8 cellular contexts compared by ENCODE assay signal in genomic region chr5:70585996-70586395, GRCh38.
A peak's percentile ranks its signal among the peaks of the same experiment; 100 is the strongest.
DNase-seq lines count a peak whose midpoint lies in the region; ATAC-seq, FAIRE-seq and TF ChIP-seq lines count a peak whose summit lies in the region.
"Not testable (repeated sequence)": the region's sequence is repeated elsewhere in the genome, so short reads cannot be mapped to it uniquely, and the experiment has no call there.

No MANE protein-coding gene starts in this region.

- H3K9me3 ChIP-seq in Karpas-422 (ENCODE audit: low read length); colonic mucosa; kidney (ENCODE audit: control insufficient read depth in 1 of 2, low read length in 2 of 2); upper lobe of right lung: not testable (repeated sequence)

- not testable (repeated sequence) for H3K4me3 ChIP-seq in Karpas-422 (ENCODE audit: low read length); colonic mucosa; kidney (ENCODE audit: low read length in 2 of 2)
- peak overlapping the region; percentile 23 for H3K4me3 ChIP-seq in upper lobe of right lung

- H4K20me1 ChIP-seq in Karpas-422 (ENCODE audit: insufficient read depth, low read depth, low read length), result not testable (repeated sequence)

- CTCF ChIA-PET in activated CD4-positive, alpha-beta memory T cell treated with anti-CD3 and anti-CD28 coated beads for 36 hours (lab: Charles Lee), result not testable (repeated sequence)

- H3K27me3 ChIP-seq in Karpas-422 (ENCODE audit: low read length); colonic mucosa; upper lobe of right lung: not testable (repeated sequence)

- not testable (repeated sequence) for TF ChIP-seq CTCF in colonic mucosa (IDR thresholded peaks at IDR 0.05); kidney (IDR thresholded peaks at IDR 0.05; ENCODE audit: borderline replicate concordance, extremely low read depth, insufficient read depth)
- TF ChIP-seq CTCF in osteocyte (IDR thresholded peaks at IDR 0.05) (peak; percentile 36), upper lobe of right lung (IDR thresholded peaks at IDR 0.05) (peak; percentile 18)

- ATAC-seq in activated T-cell treated with anti-CD3 and anti-CD28 coated beads, Interleukin-2, amount 50 U/mL, for 72 hours (replicated peaks in 1 of 2); upper lobe of right lung: not testable (repeated sequence)

- H3K9me2 ChIP-seq in Karpas-422 (replicated peaks; ENCODE audit: insufficient read depth, low read length), result not testable (repeated sequence)

- not testable (repeated sequence) for H3K4me2 ChIP-seq in Karpas-422 (ENCODE audit: low read depth, low read length, poor library complexity, severe bottlenecking)

- intact Hi-C loops in activated CD4-positive, alpha-beta memory T cell treated with anti-CD3 and anti-CD28 coated beads for 36 hours (cut with micrococcal nuclease); colonic mucosa (cut with DNase I); kidney (cut with DNase I); upper lobe of right lung (cut with DNase I): not testable (repeated sequence)

- H2AFZ ChIP-seq in Karpas-422 (ENCODE audit: low read length), result not testable (repeated sequence)

- not testable (repeated sequence) for H3K27ac Mint-ChIP-seq in activated CD4-positive, alpha-beta memory T cell treated with anti-CD3 and anti-CD28 coated beads for 36 hours; activated T-cell treated with anti-CD3 and anti-CD28 coated beads, Interleukin-2, amount 50 U/mL, for 72 hours; osteocyte (ENCODE audit: unreplicated experiment)

- H3K4me1 Mint-ChIP-seq in activated CD4-positive, alpha-beta memory T cell treated with anti-CD3 and anti-CD28 coated beads for 36 hours (ENCODE audit: low read depth); activated T-cell treated with anti-CD3 and anti-CD28 coated beads, Interleukin-2, amount 50 U/mL, for 72 hours (ENCODE audit: low read depth); osteocyte (ENCODE audit: unreplicated experiment): not testable (repeated sequence)

- not testable (repeated sequence) for H3K4me3 Mint-ChIP-seq in activated CD4-positive, alpha-beta memory T cell treated with anti-CD3 and anti-CD28 coated beads for 36 hours; activated T-cell treated with anti-CD3 and anti-CD28 coated beads, Interleukin-2, amount 50 U/mL, for 72 hours; osteocyte (ENCODE audit: unreplicated experiment)

- not testable (repeated sequence) for H3K79me2 ChIP-seq in Karpas-422 (ENCODE audit: low read length)

- not testable (repeated sequence) for H3K36me3 ChIP-seq in Karpas-422 (ENCODE audit: insufficient read depth, low read length); colonic mucosa; kidney (ENCODE audit: control insufficient read depth in 1 of 2, insufficient read depth in 2 of 2, low read length in 2 of 2); upper lobe of right lung

- DNase-seq in Karpas-422, result not testable (repeated sequence)
- peak; percentile 55 for DNase-seq in activated CD4-positive, alpha-beta memory T cell treated with anti-CD3 and anti-CD28 coated beads for 36 hours
- peak; percentile 39 to 47 for DNase-seq in activated T-cell treated with anti-CD3 and anti-CD28 coated beads, Interleukin-2, amount 50 U/mL, for 72 hours
- DNase-seq in colonic mucosa (peak; percentile 30), kidney (peak; percentile 78), osteocyte (ENCODE audit: extremely low spot score, unreplicated experiment) (peak; percentile 57), upper lobe of right lung (peak; percentile 77)
- peak in 2 of 3 donors; percentile 2 to 28 for DNase-seq in stimulated activated CD4-positive, alpha-beta T cell treated with anti-CD3 and anti-CD28 coated beads, TNF-alpha, amount 100 ng/mL, for 48 hours (ENCODE audit: low read depth in 3 of 3)

- H3K9me3 Mint-ChIP-seq in activated CD4-positive, alpha-beta memory T cell treated with anti-CD3 and anti-CD28 coated beads for 36 hours; activated T-cell treated with anti-CD3 and anti-CD28 coated beads, Interleukin-2, amount 50 U/mL, for 72 hours; osteocyte (ENCODE audit: unreplicated experiment): not testable (repeated sequence)

- not testable (repeated sequence) for H3K27ac ChIP-seq in Karpas-422 (ENCODE audit: low read length); colonic mucosa; kidney (ENCODE audit: low read depth in 2 of 2, low read length in 2 of 2); upper lobe of right lung

- FAIRE-seq in kidney (lab: Jason Lieb, UNC), result not testable (repeated sequence)

- H3K27me3 Mint-ChIP-seq in activated CD4-positive, alpha-beta memory T cell treated with anti-CD3 and anti-CD28 coated beads for 36 hours; activated T-cell treated with anti-CD3 and anti-CD28 coated beads, Interleukin-2, amount 50 U/mL, for 72 hours (ENCODE audit: low read depth); osteocyte (ENCODE audit: unreplicated experiment): not testable (repeated sequence)

- POLR2A ChIA-PET in activated CD4-positive, alpha-beta memory T cell treated with anti-CD3 and anti-CD28 coated beads for 36 hours (lab: Charles Lee), result not testable (repeated sequence)

- not testable (repeated sequence) for H3K4me1 ChIP-seq in Karpas-422 (ENCODE audit: low read length); colonic mucosa; kidney (ENCODE audit: control insufficient read depth in 1 of 2, insufficient read depth in 1 of 2, low read depth in 1 of 2, low read length in 2 of 2); upper lobe of right lung

- H3K36me3 Mint-ChIP-seq in activated CD4-positive, alpha-beta memory T cell treated with anti-CD3 and anti-CD28 coated beads for 36 hours; activated T-cell treated with anti-CD3 and anti-CD28 coated beads, Interleukin-2, amount 50 U/mL, for 72 hours (ENCODE audit: insufficient read depth in 2 of 2); osteocyte (ENCODE audit: unreplicated experiment): not testable (repeated sequence)

- H3K9ac ChIP-seq in Karpas-422 (ENCODE audit: low read length), result peak overlapping the region; percentile 37; the same call in 1 of the 2 replicates
- not testable (repeated sequence) for H3K9ac ChIP-seq in colonic mucosa (ENCODE audit: low read depth in 2 of 2, low read length in 2 of 2); kidney (ENCODE audit: low read length in 2 of 2)
